Comparison of ENCODE assay signal across 20 cellular contexts in genomic region chr14:24403294-24404013, GRCh38. TPM values are rescaled to one million over a fixed set of nuclear protein-coding genes. Genes with fewer than 3 reads are reported as not detected.
DNase-seq lines count a peak whose midpoint lies in the region; ATAC-seq and TF ChIP-seq lines count a peak whose summit lies in the region.
"Had no signal": no experiment of that assay in that cellular context is flagged by ENCODE, and none has a peak within 500 bp of the region (broad histone marks: within the 10 kb centered on the region; RNA-seq: fewer than 3 reads in every experiment).

No MANE protein-coding gene starts in this region.

- no peaks in the 10 kb centered on the region for H3K9me3 Mint-ChIP-seq in HFFc6
- H3K9me3 Mint-ChIP-seq in activated CD8-positive, alpha-beta T cell treated with anti-CD3 and anti-CD28 coated beads for 36 hours, result no peaks in the 10 kb centered on the region
- H3K9me3 Mint-ChIP-seq: activated T-helper 17 cell treated with anti-CD3 and anti-CD28 coated beads, Interleukin-2, amount 50 U/mL, for 72 hours had no signal

- H3K4me1 Mint-ChIP-seq in HFFc6 (ENCODE audit: low read depth), result peaks cover 27% of the 10 kb centered on the region
- H3K4me1 Mint-ChIP-seq in activated CD8-positive, alpha-beta T cell treated with anti-CD3 and anti-CD28 coated beads for 36 hours (ENCODE audit: low read depth), result peaks cover 3% of the 10 kb centered on the region

- intact Hi-C loops in stomach (cut with DNase I; ENCODE audit: low total_unique reads), result no loop called here
- intact Hi-C loops in activated CD8-positive, alpha-beta T cell treated with anti-CD3 and anti-CD28 coated beads for 36 hours (cut with micrococcal nuclease), result no loop called here

- no peak overlapping the region for H3K4me3 ChIP-seq in stomach

- no peak for TF ChIP-seq POLR2A in stomach (IDR thresholded peaks at IDR 0.05)

- TF ChIP-seq CTCF in HFFc6 (IDR thresholded peaks at IDR 0.05) (no peak), stomach (IDR thresholded peaks at IDR 0.05) (no peak)
- TF ChIP-seq CTCF in activated CD8-positive, alpha-beta T cell treated with anti-CD3 and anti-CD28 coated beads for 36 hours (IDR thresholded peaks at IDR 0.05), result no peak

- ATAC-seq in GM21576 (IDR thresholded peaks at IDR 0.05; ENCODE audit: unreplicated experiment), result no peak
- ATAC-seq in activated CD8-positive, alpha-beta T cell treated with anti-CD3 and anti-CD28 coated beads for 36 hours, result no peak
- ATAC-seq: activated T-helper 17 cell treated with anti-CD3 and anti-CD28 coated beads, Interleukin-2, amount 50 U/mL, for 72 hours had no signal

- H3K9me3 ChIP-seq in stomach, result no peaks in the 10 kb centered on the region

- H3K36me3 Mint-ChIP-seq in HFFc6 (ENCODE audit: low read depth), result no peaks in the 10 kb centered on the region
- H3K36me3 Mint-ChIP-seq in activated CD8-positive, alpha-beta T cell treated with anti-CD3 and anti-CD28 coated beads for 36 hours (ENCODE audit: low read depth), result no peaks in the 10 kb centered on the region

- CTCF ChIA-PET in activated CD8-positive, alpha-beta T cell treated with anti-CD3 and anti-CD28 coated beads for 36 hours (lab: Charles Lee), result interaction anchor here (1.8 kb wide), 1 partner anchor 28 kb away, joined by 7 read pairs; no protein-coding TSS in a partner anchor

- 57 to 72% (median 60%) methylated on average over 7 of the region's 7 CpGs for WGBS in stomach, 5 donors

- H3K27ac Mint-ChIP-seq in HFFc6, result peak overlapping the region; percentile 9; the same call in 1 of the 2 replicates
- no peak overlapping the region for H3K27ac Mint-ChIP-seq in activated CD8-positive, alpha-beta T cell treated with anti-CD3 and anti-CD28 coated beads for 36 hours
- H3K27ac Mint-ChIP-seq: activated T-helper 17 cell treated with anti-CD3 and anti-CD28 coated beads, Interleukin-2, amount 50 U/mL, for 72 hours had no signal

- peak; percentile 48 for DNase-seq in HFFc6
- DNase-seq in cerebellar cortex (ENCODE audit: low spot score), result peak; percentile 58
- DNase-seq in iris pigment epithelial cell (ENCODE audit: low read depth), result peak; percentile 18
- DNase-seq in stomach, result peak; percentile 24
- no peak for DNase-seq in activated CD8-positive, alpha-beta T cell treated with anti-CD3 and anti-CD28 coated beads for 36 hours
- no peak for DNase-seq in activated gamma-delta T cell treated with Interleukin-2 at 50 U/mL for 16 hours
- no peak for DNase-seq in activated T-cell treated with anti-CD3 and anti-CD28 coated beads, Interleukin-2, amount 50 U/mL, for 48 hours
- DNase-seq: activated CD4-positive, alpha-beta T cell treated with anti-CD3 and anti-CD28 coated beads, Interleukin-2, amount 50 U/mL, for 1 hour; GOT3; hypothalamus; KG1; NCI-H2029 treated with DMSO at 0.1 percent for 48 hours; NCI-H82; posterior cingulate gyrus; SHP77; stimulated activated CD4-positive, alpha-beta T cell treated with anti-CD3 and anti-CD28 coated beads, Interleukin-2, amount 100 ng/mL, for 24 hours had no signal

- POLR2A ChIA-PET in activated CD8-positive, alpha-beta T cell treated with anti-CD3 and anti-CD28 coated beads for 36 hours (lab: Charles Lee), result no interaction called here

- peaks cover 0 to 18% (median 15%) of the 10 kb centered on the region in 4 donors for H3K36me3 ChIP-seq in stomach

- H3K27me3 ChIP-seq in stomach, result no peaks in the 10 kb centered on the region

- no peak for TF ChIP-seq EP300 in stomach (IDR thresholded peaks at IDR 0.05)

- H3K4me1 ChIP-seq in stomach, result peaks cover 28 to 63% (median 45%) of the 10 kb centered on the region in 4 donors

- peaks cover 10% of the 10 kb centered on the region for H3K27me3 Mint-ChIP-seq in HFFc6 (ENCODE audit: insufficient read depth)
- peaks cover 12% of the 10 kb centered on the region for H3K27me3 Mint-ChIP-seq in activated CD8-positive, alpha-beta T cell treated with anti-CD3 and anti-CD28 coated beads for 36 hours

- peak overlapping the region in 3 of 5 donors; percentile 16 to 33 (median 25) for H3K27ac ChIP-seq in stomach
- H3K27ac ChIP-seq: C4-2B had no signal

- H3K4me3 Mint-ChIP-seq in HFFc6, result peak overlapping the region; percentile 2; the same call in 1 of the 2 replicates
- no peak overlapping the region for H3K4me3 Mint-ChIP-seq in activated CD8-positive, alpha-beta T cell treated with anti-CD3 and anti-CD28 coated beads for 36 hours
- H3K4me3 Mint-ChIP-seq: activated T-helper 17 cell treated with anti-CD3 and anti-CD28 coated beads, Interleukin-2, amount 50 U/mL, for 72 hours had no signal

RNA-seq across cellular contexts. Expression of gene NYNRIN, which starts 4.7 kb away (rescaled TPM):
- total RNA-seq in HFFc6 (2021; fragmentation: NEBNext Ultra II Directional; extraction: Animal tissue kit (Norgen Biotek cat#: 25700)), result 1 to 10 TPM; 3.9 to 6.3 (median 4.1) TPM
- total RNA-seq in stomach, result 10 to 100 TPM in 2 of 5 donors, 1 to 10 TPM in 3; 2.9 to 16.0 (median 8.1) TPM
- polyA plus RNA-seq in stomach, result 1 to 10 TPM; 2.3 to 3.3 (median 2.3) TPM
- under 1 TPM; 0.05 to 0.27 TPM for total RNA-seq in activated CD8-positive, alpha-beta T cell treated with anti-CD3 and anti-CD28 coated beads for 36 hours

RNA-seq across cellular contexts. Expression of gene CBLN3, which starts 26.0 kb away (rescaled TPM):
- 1 to 10 TPM; 3.3 to 5.0 (median 3.9) TPM for total RNA-seq in HFFc6 (2021; fragmentation: NEBNext Ultra II Directional; extraction: Animal tissue kit (Norgen Biotek cat#: 25700))
- 1 to 10 TPM in 3 of 5 donors, not detected in 2; 2.0 to 4.2 (median 3.8) TPM for total RNA-seq in stomach
- 1 to 10 TPM in 2 of 3 donors, under 1 TPM in 1; 0.81 to 2.1 (median 1.4) TPM for polyA plus RNA-seq in stomach
- total RNA-seq in activated CD8-positive, alpha-beta T cell treated with anti-CD3 and anti-CD28 coated beads for 36 hours, result 1 to 10 TPM; 2.9 TPM
- total RNA-seq: Daoy had no signal

RNA-seq across cellular contexts. Expression of gene KHNYN, which starts 26.3 kb away (rescaled TPM):
- total RNA-seq in HFFc6 (2021; fragmentation: NEBNext Ultra II Directional; extraction: Animal tissue kit (Norgen Biotek cat#: 25700)), result 10 to 100 TPM; 25.4 to 29.2 (median 28.0) TPM
- total RNA-seq in stomach, result 100 to 1,000 TPM in 1 of 5 donors, 10 to 100 TPM in 4; 63.4 to 348 (median 77.2) TPM
- 10 to 100 TPM; 13.9 to 23.4 (median 22.9) TPM for polyA plus RNA-seq in stomach
- total RNA-seq in activated CD8-positive, alpha-beta T cell treated with anti-CD3 and anti-CD28 coated beads for 36 hours, result 10 to 100 TPM; 47.5 to 51.7 TPM

RNA-seq across cellular contexts. Expression of gene NFATC4, which starts 35.5 kb away (rescaled TPM):
- total RNA-seq in HFFc6 (2021; fragmentation: NEBNext Ultra II Directional; extraction: Animal tissue kit (Norgen Biotek cat#: 25700)), result 10 to 100 TPM; 73.4 to 81.9 (median 77.2) TPM
- 10 to 100 TPM; 20.1 to 64.8 (median 33.0) TPM for total RNA-seq in stomach
- 100 to 1,000 TPM in 1 of 3 donors, 10 to 100 TPM in 2; 71.4 to 119 (median 99.0) TPM for polyA plus RNA-seq in stomach
- total RNA-seq in activated CD8-positive, alpha-beta T cell treated with anti-CD3 and anti-CD28 coated beads for 36 hours, result 1 to 10 TPM; 1.3 to 2.0 TPM

RNA-seq across cellular contexts. Expression of gene SDR39U1, which starts 39.1 kb away (rescaled TPM):
- 10 to 100 TPM; 29.6 to 35.7 (median 31.6) TPM for total RNA-seq in HFFc6 (2021; fragmentation: NEBNext Ultra II Directional; extraction: Animal tissue kit (Norgen Biotek cat#: 25700))
- total RNA-seq in stomach, result 10 to 100 TPM; 10.8 to 71.2 (median 42.4) TPM
- 10 to 100 TPM; 37.0 to 64.8 (median 41.8) TPM for polyA plus RNA-seq in stomach
- 10 to 100 TPM; 43.6 to 55.5 TPM for total RNA-seq in activated CD8-positive, alpha-beta T cell treated with anti-CD3 and anti-CD28 coated beads for 36 hours

Comparison
In these comparisons a context has a peak if more than half of its experiments do, and no peak if none do; other contexts are left out.
1. DNase-seq: peak in HFFc6 (single experiment), cerebellar cortex (single experiment), iris pigment epithelial cell (single experiment) and stomach (single experiment); none in activated CD8-positive, alpha-beta T cell treated with anti-CD3 and anti-CD28 coated beads for 36 hours (single experiment), activated gamma-delta T cell treated with Interleukin-2 at 50 U/mL for 16 hours (single experiment) and activated T-cell treated with anti-CD3 and anti-CD28 coated beads, Interleukin-2, amount 50 U/mL, for 48 hours (0 of 2).